Comparison of ENCODE assay signal across 25 cellular contexts in the genomic region with DNA sequence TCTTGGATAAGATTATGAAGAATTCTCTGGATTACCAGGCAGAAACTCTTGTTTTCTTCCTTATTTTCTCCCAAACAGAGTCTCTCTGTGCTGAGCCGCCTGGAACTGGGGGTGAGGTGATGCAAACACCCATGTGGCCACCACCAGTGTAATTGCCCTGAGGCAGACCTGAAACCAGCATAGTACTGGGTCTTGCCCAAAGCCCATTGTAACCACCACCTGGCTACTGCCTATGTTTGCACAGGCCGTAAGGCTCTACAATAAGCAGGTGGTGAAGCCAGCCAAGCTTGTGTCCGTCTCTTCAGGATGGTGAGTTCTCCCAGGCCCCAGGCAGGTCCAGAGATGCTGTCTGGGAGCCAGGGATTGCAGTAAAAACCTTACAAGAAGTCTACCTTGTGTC.
"Had no signal": no experiment of that assay in that cellular context is flagged by ENCODE, and none has a peak within 500 bp of the region (broad histone marks: within the 10 kb centered on the region; RNA-seq: fewer than 3 reads in every experiment).

No MANE protein-coding gene starts in this region.

- H3K9me3 ChIP-seq: body of pancreas had no signal

- H3K27me3 Mint-ChIP-seq: activated naive CD4-positive, alpha-beta T cell treated with anti-CD3 and anti-CD28 coated beads, Interleukin-2, amount 50 U/mL, for 24 hours; T-helper 17 cell had no signal

- DNase-seq: activated CD4-positive, alpha-beta T cell treated with anti-CD3 and anti-CD28 coated beads for 48 hours; activated CD4-positive, alpha-beta T cell treated with anti-CD3 and anti-CD28 coated beads, Interleukin-2, amount 50 U/mL, for 4 hours; activated CD4-positive, CD25-positive, alpha-beta regulatory T cell treated with anti-CD3 and anti-CD28 coated beads, Interleukin-2, amount 50 U/mL, for 72 hours; activated CD8-positive, alpha-beta memory T cell treated with anti-CD3 and anti-CD28 coated beads, Interleukin-2, amount 50 U/mL, for 48 hours; activated CD8-positive, alpha-beta T cell treated with anti-CD3 and anti-CD28 coated beads, Interleukin-2, amount 10 ng/mL, durations not matched to agents 7 days and 5 days; activated naive CD4-positive, alpha-beta T cell; activated naive CD8-positive, alpha-beta T cell treated with anti-CD3 and anti-CD28 coated beads, Interleukin-2, amount 50 U/mL, for 24 hours; activated T-cell treated with anti-CD3 and anti-CD28 coated beads, Interleukin-2, amount 50 U/mL, for 1 hour; amniotic stem cell; body of pancreas; NCI-H1105 treated with DMSO at 0.1 percent for 48 hours; NCI-H1436 treated with DMSO at 0.1 percent for 48 hours; NCI-H1930; NCI-H2171; NCI-H226; NCI-H526; NCI-H82; SIG-M5; T-helper 17 cell; T-helper 9 cell had no signal

- H3K27me3 ChIP-seq: ascending aorta, body of pancreas, cardiac muscle cell had no signal

- ATAC-seq: activated CD8-positive, alpha-beta T cell treated with anti-CD3 and anti-CD28 coated beads, Interleukin-2, amount 10 ng/mL, durations not matched to agents 7 days and 5 days; activated naive CD8-positive, alpha-beta T cell treated with anti-CD3 and anti-CD28 coated beads, Interleukin-2, amount 50 U/mL, for 24 hours; body of pancreas; T-helper 17 cell; WTC11 had no signal

- H3K36me3 ChIP-seq: ascending aorta had no signal

- H3K4me1 Mint-ChIP-seq: activated naive CD4-positive, alpha-beta T cell treated with anti-CD3 and anti-CD28 coated beads, Interleukin-2, amount 50 U/mL, for 24 hours; activated naive CD8-positive, alpha-beta T cell treated with anti-CD3 and anti-CD28 coated beads, Interleukin-2, amount 50 U/mL, for 24 hours; T-helper 17 cell; WTC11 had no signal

- H3K27ac ChIP-seq: ascending aorta, body of pancreas, cardiac muscle cell had no signal

- H3K4me3 Mint-ChIP-seq: activated CD8-positive, alpha-beta T cell treated with anti-CD3 and anti-CD28 coated beads, Interleukin-2, amount 10 ng/mL, durations not matched to agents 7 days and 5 days; activated naive CD4-positive, alpha-beta T cell treated with anti-CD3 and anti-CD28 coated beads, Interleukin-2, amount 50 U/mL, for 24 hours; activated naive CD8-positive, alpha-beta T cell treated with anti-CD3 and anti-CD28 coated beads, Interleukin-2, amount 50 U/mL, for 24 hours; T-helper 17 cell; WTC11 had no signal

- H3K27ac Mint-ChIP-seq: activated CD8-positive, alpha-beta T cell treated with anti-CD3 and anti-CD28 coated beads, Interleukin-2, amount 10 ng/mL, durations not matched to agents 7 days and 5 days; activated naive CD4-positive, alpha-beta T cell treated with anti-CD3 and anti-CD28 coated beads, Interleukin-2, amount 50 U/mL, for 24 hours; activated naive CD8-positive, alpha-beta T cell treated with anti-CD3 and anti-CD28 coated beads, Interleukin-2, amount 50 U/mL, for 24 hours; T-helper 17 cell; WTC11 had no signal

- H3K4me1 ChIP-seq: ascending aorta, body of pancreas had no signal

- H3K4me3 ChIP-seq: ascending aorta, body of pancreas, cardiac muscle cell had no signal

- FAIRE-seq: RCC 7860 had no signal
